In genomic region chr11:129264114-129264513, GRCh38 we compare ENCODE assay signal across 9 cellular contexts.
"Had no signal": no experiment of that assay in that cellular context is flagged by ENCODE, and none has a peak within 500 bp of the region (broad histone marks: within the 10 kb centered on the region; RNA-seq: fewer than 3 reads in every experiment).

No MANE protein-coding gene starts in this region.

- H3K4me3 ChIP-seq: GM23248 had no signal

- H2AFZ ChIP-seq: GM23248 had no signal

- H3K4me3 Mint-ChIP-seq: H9, IgD-negative memory B cell had no signal

- H3K9ac ChIP-seq: GM23248, KMS-11 had no signal

- H3K27ac ChIP-seq: GM23248, HL-60, KMS-11 had no signal

- DNase-seq: GM23248, H9, HCEC 1CT, KBM-7 had no signal

- H3K27ac Mint-ChIP-seq: H9, IgD-negative memory B cell had no signal

- FAIRE-seq: H1, H54 had no signal

- H3K9me3 Mint-ChIP-seq: H9, IgD-negative memory B cell had no signal

- H3K4me2 ChIP-seq: KMS-11 had no signal

- H3K36me3 Mint-ChIP-seq: IgD-negative memory B cell had no signal
